In genomic region chr17:27353469-27354050, GRCh38 we compare ENCODE assay signal across 8 cellular contexts. TPM values are rescaled to one million over a fixed set of nuclear protein-coding genes. Genes with fewer than 3 reads are reported as not detected.
DNase-seq lines count a peak whose midpoint lies in the region; ATAC-seq and TF ChIP-seq lines count a peak whose summit lies in the region.

No MANE protein-coding gene starts in this region.

- peaks cover 10% of the 10 kb centered on the region for H3K27me3 Mint-ChIP-seq in endothelial cell (ENCODE audit: unreplicated experiment)

- TF ChIP-seq CTCF in endothelial cell (IDR thresholded peaks at IDR 0.05; ENCODE audit: unreplicated experiment) = peak; percentile 98

- H3K27ac Mint-ChIP-seq in endothelial cell (ENCODE audit: unreplicated experiment) = peak overlapping the region; percentile 94

- DNase-seq in COR-L47 (lab: John Stamatoyannopoulos, UW) (peak; percentile 22), HS-27A (ENCODE audit: low read depth) (peak; percentile 63), NOMO-1 treated with DMSO at 0.1 percent for 48 hours (lab: John Stamatoyannopoulos, UW; ENCODE audit: unreplicated experiment) (peak; percentile 74), endothelial cell (ENCODE audit: low spot score) (peak; percentile 97), middle frontal gyrus (ENCODE audit: extremely low spot score, low spot score) (peak; percentile 74)
- peak; percentile 88 for DNase-seq in activated CD8-positive, alpha-beta memory T cell treated with anti-CD3 and anti-CD28 coated beads, Interleukin-2, amount 50 U/mL, for 4 hours
- DNase-seq in stimulated activated CD8-positive, alpha-beta memory T cell treated with anti-CD3 and anti-CD28 coated beads, Interleukin-2, amount 100 ng/mL, for 1 hour (ENCODE audit: low read depth in 2 of 2) = peak; percentile 77 to 79

- H3K4me3 Mint-ChIP-seq in endothelial cell (ENCODE audit: unreplicated experiment) = peak overlapping the region; percentile 65

- ATAC-seq in GM19467 (IDR thresholded peaks at IDR 0.05; ENCODE audit: unreplicated experiment) = peak; percentile 61

- H3K9me3 Mint-ChIP-seq in endothelial cell (ENCODE audit: unreplicated experiment) = peaks cover 5% of the 10 kb centered on the region

- H3K36me3 Mint-ChIP-seq in endothelial cell (ENCODE audit: low read depth, unreplicated experiment) = peaks cover 4% of the 10 kb centered on the region

- H3K4me1 Mint-ChIP-seq in endothelial cell (ENCODE audit: unreplicated experiment) = peaks cover 15% of the 10 kb centered on the region

RNA-seq across cellular contexts. Expression of gene WSB1, which starts 59.6 kb away (rescaled TPM):
- total RNA-seq in endothelial cell (ENCODE audit: unreplicated experiment) = 443 TPM

Comparison
In these comparisons a context has a peak if more than half of its experiments do, and no peak if none do; other contexts are left out.
1. Peak in every context shown above with its lines: DNase-seq and ATAC-seq.
2. DNase-seq: peak in every context shown above with its lines; median percentile 97 in endothelial cell; 88 in activated CD8-positive, alpha-beta memory T cell treated with anti-CD3 and anti-CD28 coated beads, Interleukin-2, amount 50 U/mL, for 4 hours; 78 in stimulated activated CD8-positive, alpha-beta memory T cell treated with anti-CD3 and anti-CD28 coated beads, Interleukin-2, amount 100 ng/mL, for 1 hour; 74 in NOMO-1 treated with DMSO at 0.1 percent for 48 hours; 74 in middle frontal gyrus; 63 in HS-27A; 22 in COR-L47.